ENCODE assay signal across 8 cellular contexts in genomic region chr5:107673106-107673367, GRCh38. TPM values are rescaled to one million over a fixed set of nuclear protein-coding genes. Genes with fewer than 3 reads are reported as not detected.
A peak's percentile ranks its signal among the peaks of the same experiment; 100 is the strongest.
DNase-seq lines count a peak whose midpoint lies in the region; ATAC-seq and TF ChIP-seq lines count a peak whose summit lies in the region.

No MANE protein-coding gene starts in this region.

- H3K4me1 ChIP-seq in heart left ventricle (peaks cover 0 to 41% (median 10%) of the 10 kb centered on the region in 12 donors), ascending aorta (no peaks in the 10 kb centered on the region), lower lobe of right lung (peaks cover 39% of the 10 kb centered on the region), urinary bladder (ENCODE audit: insufficient read depth) (no peaks in the 10 kb centered on the region)

- no peak for TF ChIP-seq POLR2A in heart left ventricle (IDR thresholded peaks at IDR 0.05)

- H3K27ac ChIP-seq in heart left ventricle: peak overlapping the region; percentile 24 to 93 (median 87)
- H3K27ac ChIP-seq in ascending aorta: peak overlapping the region; percentile 82 to 89
- H3K27ac ChIP-seq in lower lobe of right lung: peak overlapping the region; percentile 53
- no peak overlapping the region for H3K27ac ChIP-seq in urinary bladder (ENCODE audit: low read depth)

- intact Hi-C loops in heart left ventricle (cut with DNase I): loop anchor here in 9 of 10 donors (1.0 to 10.0 kb wide), 17 partner anchors 71 to 1408 kb away; no protein-coding TSS in a partner anchor
- intact Hi-C loops in Right ventricle myocardium inferior (cut with DNase I): loop anchor here (5.0 to 10.0 kb wide), 6 partner anchors 116 to 761 kb away; no protein-coding TSS in a partner anchor
- intact Hi-C loops in ascending aorta (cut with DNase I): loop anchor here (2.0 to 5.0 kb wide), 7 partner anchors 81 to 709 kb away; partner anchors contain the start of gene FBXL17
- intact Hi-C loops in lower lobe of right lung (cut with DNase I): no loop called here

- H3K27me3 ChIP-seq in heart left ventricle (peaks cover 0 to 82% (median 19%) of the 10 kb centered on the region in 9 donors), ascending aorta (no peaks in the 10 kb centered on the region), lower lobe of right lung (ENCODE audit: low read depth) (peaks cover 46% of the 10 kb centered on the region)

- no peaks in the 10 kb centered on the region for H3K9me3 ChIP-seq in heart left ventricle
- H3K9me3 ChIP-seq in ascending aorta: no peaks in the 10 kb centered on the region
- no peaks in the 10 kb centered on the region for H3K9me3 ChIP-seq in lower lobe of right lung

- ATAC-seq in heart left ventricle: no peak
- no peak for ATAC-seq in Right ventricle myocardium inferior
- ATAC-seq in lower lobe of right lung: no peak
- no peak for ATAC-seq in HG03520 (IDR thresholded peaks at IDR 0.05; ENCODE audit: unreplicated experiment)

- TF ChIP-seq CTCF in heart left ventricle (IDR thresholded peaks at IDR 0.05): no peak
- TF ChIP-seq CTCF in ascending aorta (IDR thresholded peaks at IDR 0.05): no peak
- TF ChIP-seq CTCF in lower lobe of right lung (IDR thresholded peaks at IDR 0.05): no peak

- H3K4me3 ChIP-seq in heart left ventricle: peak overlapping the region; percentile 48 to 79 (median 64)
- peak overlapping the region; percentile 56 to 78 for H3K4me3 ChIP-seq in ascending aorta
- peak overlapping the region; percentile 71 for H3K4me3 ChIP-seq in lower lobe of right lung
- peak overlapping the region; percentile 52 for H3K4me3 ChIP-seq in urinary bladder (ENCODE audit: low read depth, low read length)

- in situ Hi-C loops in G401 (cut with HindIII; ENCODE audit: low sequenced_read_pairs): no loop called here

- DNase-seq in heart left ventricle (no peak), Right ventricle myocardium inferior (ENCODE audit: missing footprints) (no peak), ascending aorta (ENCODE audit: low spot score in 2 of 2) (no peak), lower lobe of right lung (no peak), G401 (ENCODE audit: low spot score) (no peak)
- DNase-seq in activated effector memory CD4-positive, alpha-beta T cell treated with anti-CD3 and anti-CD28 coated beads, Interleukin-2, amount 50 U/mL, for 16 hours: no peak

- 0 to 1% (median 1%) methylated on average over 11 of the region's 11 CpGs for WGBS in heart left ventricle, 4 donors
- under 1% methylated on average over 11 of the region's 11 CpGs for WGBS in urinary bladder

- H3K36me3 ChIP-seq in heart left ventricle: no peaks in the 10 kb centered on the region
- H3K36me3 ChIP-seq in ascending aorta: no peaks in the 10 kb centered on the region
- no peaks in the 10 kb centered on the region for H3K36me3 ChIP-seq in lower lobe of right lung
- H3K36me3 ChIP-seq in urinary bladder (ENCODE audit: insufficient read depth): no peaks in the 10 kb centered on the region

RNA-seq across cellular contexts. Expression of gene EFNA5, which starts 2.3 kb away (rescaled TPM):
- total RNA-seq in heart left ventricle (10 to 100 TPM; 20.9 to 58.4 (median 31.0) TPM), Right ventricle myocardium inferior (28.5 TPM), ascending aorta (2.2 TPM), lower lobe of right lung (10.2 TPM), urinary bladder (18.9 TPM)
- polyA plus RNA-seq in heart left ventricle (10 to 100 TPM in 1 of 2 donors, 1 to 10 TPM in 1; 6.1 to 19.0 TPM), urinary bladder (2.1 TPM)
- 0.54 and 0.98 TPM in 2 replicates for total RNA-seq in G401 (2014; rRNA removed; shearing (Covaris generic))
